1 cellular context compared by ENCODE assay signal in the genomic region with DNA sequence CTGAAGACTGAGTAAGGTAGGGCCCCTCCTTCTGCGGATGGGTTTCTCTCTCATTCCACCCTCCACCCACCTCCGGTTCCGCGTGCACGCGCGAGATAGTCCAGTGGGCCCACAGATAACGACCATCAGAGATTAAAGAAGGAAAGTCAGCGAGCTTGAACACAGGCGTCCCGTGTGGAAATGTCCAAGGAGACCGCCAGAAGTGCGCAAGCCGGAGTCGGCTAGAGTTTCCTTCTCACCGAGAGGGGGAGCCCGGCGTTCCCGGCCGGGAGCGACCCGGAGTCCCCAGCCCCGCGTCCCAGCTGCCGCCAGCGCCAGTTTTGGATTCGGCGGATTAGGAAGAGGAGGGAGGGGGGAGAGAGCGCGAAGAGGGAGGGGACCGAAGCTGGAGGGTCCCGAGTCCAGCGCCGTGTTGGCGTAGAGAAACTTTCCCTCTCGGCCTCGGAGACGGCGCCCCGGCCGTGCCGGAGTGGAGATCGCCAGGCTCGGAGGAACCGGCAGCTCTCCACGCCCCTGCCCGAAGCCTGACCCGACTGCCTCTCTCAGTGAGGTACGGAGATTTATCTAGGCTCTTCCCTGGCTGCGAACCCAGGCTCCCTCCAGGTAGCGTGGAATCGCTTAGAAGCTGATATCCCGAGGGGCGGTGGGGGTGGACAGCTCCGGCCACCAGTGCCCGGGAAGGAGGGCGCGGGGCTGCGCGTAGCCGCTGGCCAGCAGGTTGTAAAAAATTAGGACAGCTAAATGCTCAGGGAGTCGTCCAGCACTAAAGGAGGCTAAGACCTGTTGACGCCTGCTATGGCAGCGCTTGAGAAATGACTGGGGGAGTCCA.
TF ChIP-seq lines count a peak whose summit lies in the region.

A gene with protein sequence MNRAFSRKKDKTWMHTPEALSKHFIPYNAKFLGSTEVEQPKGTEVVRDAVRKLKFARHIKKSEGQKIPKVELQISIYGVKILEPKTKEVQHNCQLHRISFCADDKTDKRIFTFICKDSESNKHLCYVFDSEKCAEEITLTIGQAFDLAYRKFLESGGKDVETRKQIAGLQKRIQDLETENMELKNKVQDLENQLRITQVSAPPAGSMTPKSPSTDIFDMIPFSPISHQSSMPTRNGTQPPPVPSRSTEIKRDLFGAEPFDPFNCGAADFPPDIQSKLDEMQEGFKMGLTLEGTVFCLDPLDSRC (plus strand): TSS at position 258 of the 829 bp plus-strand sequence. CDS start 185,829 bp downstream, outside the sequence.

TF ChIP-seq in HepG2, 621 proteins besides CTCF, POLR2A, EP300 and RAD21 (continued from another document and continues in another):
- TF ChIP-seq, protein P1, sequence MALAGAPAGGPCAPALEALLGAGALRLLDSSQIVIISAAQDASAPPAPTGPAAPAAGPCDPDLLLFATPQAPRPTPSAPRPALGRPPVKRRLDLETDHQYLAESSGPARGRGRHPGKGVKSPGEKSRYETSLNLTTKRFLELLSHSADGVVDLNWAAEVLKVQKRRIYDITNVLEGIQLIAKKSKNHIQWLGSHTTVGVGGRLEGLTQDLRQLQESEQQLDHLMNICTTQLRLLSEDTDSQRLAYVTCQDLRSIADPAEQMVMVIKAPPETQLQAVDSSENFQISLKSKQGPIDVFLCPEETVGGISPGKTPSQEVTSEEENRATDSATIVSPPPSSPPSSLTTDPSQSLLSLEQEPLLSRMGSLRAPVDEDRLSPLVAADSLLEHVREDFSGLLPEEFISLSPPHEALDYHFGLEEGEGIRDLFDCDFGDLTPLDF (CRISPR knock-in tag; IDR thresholded peaks at IDR 0.05) = no peak
- TF ChIP-seq ZNF282 (IDR thresholded peaks at IDR 0.05; ENCODE audit: partially characterized antibody) (no peak), YEATS2 (CRISPR knock-in tag; IDR thresholded peaks at IDR 0.05; ENCODE audit: borderline replicate concordance) (no peak), ZNF232 (CRISPR knock-in tag; IDR thresholded peaks at IDR 0.05; ENCODE audit: borderline replicate concordance) (0 out of 2 replicates have a peak, but pooled peaks have one; percentile 34), KAT2B (IDR thresholded peaks at IDR 0.05; ENCODE audit: borderline replicate concordance, low read depth, low read length) (no peak), ZFP1 (CRISPR knock-in tag; IDR thresholded peaks at IDR 0.05) (no peak), SRSF9 (IDR thresholded peaks at IDR 0.05; ENCODE audit: borderline replicate concordance, insufficient read depth, low read depth, low read length, poor library complexity, severe bottlenecking) (no peak), ERF (CRISPR knock-in tag; IDR thresholded peaks at IDR 0.05) (no peak), TSC22D2 (CRISPR knock-in tag; IDR thresholded peaks at IDR 0.05; ENCODE audit: borderline replicate concordance) (no peak), MLLT10 (CRISPR knock-in tag; IDR thresholded peaks at IDR 0.05) (no peak), SALL2 (CRISPR knock-in tag; IDR thresholded peaks at IDR 0.05) (no peak), ELF4 (CRISPR knock-in tag; IDR thresholded peaks at IDR 0.05; ENCODE audit: borderline replicate concordance) (no peak), KLF13 (CRISPR knock-in tag; IDR thresholded peaks at IDR 0.05) (no peak), ZNF124 (CRISPR knock-in tag; IDR thresholded peaks at IDR 0.05) (no peak), ZFX (CRISPR knock-in tag; IDR thresholded peaks at IDR 0.05; ENCODE audit: low read depth) (no peak), FOSL1 (CRISPR knock-in tag; IDR thresholded peaks at IDR 0.05; ENCODE audit: borderline replicate concordance) (no peak), REL (CRISPR knock-in tag; conservative IDR thresholded peaks at IDR 0.05) (0 out of 2 replicates have a peak, but pooled peaks have one; percentile 38), ZNF562 (CRISPR knock-in tag; IDR thresholded peaks at IDR 0.05; ENCODE audit: borderline replicate concordance) (no peak), U2AF1 (optimal IDR thresholded peaks at IDR 0.05; ENCODE audit: low read depth, low read length) (no peak), ZNF616 (CRISPR knock-in tag; IDR thresholded peaks at IDR 0.05; ENCODE audit: low read depth) (no peak), ZNF768 (CRISPR knock-in tag; IDR thresholded peaks at IDR 0.05) (no peak), BCL6 (CRISPR knock-in tag; IDR thresholded peaks at IDR 0.05) (no peak), ZNF317 (CRISPR knock-in tag; IDR thresholded peaks at IDR 0.05) (0 out of 2 replicates have a peak, but pooled peaks have one; percentile 12)
- TF ChIP-seq, protein P2, sequence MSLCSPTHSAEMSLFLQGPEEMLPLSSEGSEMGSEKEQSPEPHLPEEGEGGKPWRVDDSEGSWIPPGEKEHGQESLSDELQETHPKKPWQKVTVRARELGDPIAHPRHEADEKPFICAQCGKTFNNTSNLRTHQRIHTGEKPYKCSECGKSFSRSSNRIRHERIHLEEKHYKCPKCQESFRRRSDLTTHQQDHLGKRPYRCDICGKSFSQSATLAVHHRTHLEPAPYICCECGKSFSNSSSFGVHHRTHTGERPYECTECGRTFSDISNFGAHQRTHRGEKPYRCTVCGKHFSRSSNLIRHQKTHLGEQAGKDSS (CRISPR knock-in tag; IDR thresholded peaks at IDR 0.05; ENCODE audit: borderline replicate concordance, low read depth) = no peak
- TF ChIP-seq, protein P3, sequence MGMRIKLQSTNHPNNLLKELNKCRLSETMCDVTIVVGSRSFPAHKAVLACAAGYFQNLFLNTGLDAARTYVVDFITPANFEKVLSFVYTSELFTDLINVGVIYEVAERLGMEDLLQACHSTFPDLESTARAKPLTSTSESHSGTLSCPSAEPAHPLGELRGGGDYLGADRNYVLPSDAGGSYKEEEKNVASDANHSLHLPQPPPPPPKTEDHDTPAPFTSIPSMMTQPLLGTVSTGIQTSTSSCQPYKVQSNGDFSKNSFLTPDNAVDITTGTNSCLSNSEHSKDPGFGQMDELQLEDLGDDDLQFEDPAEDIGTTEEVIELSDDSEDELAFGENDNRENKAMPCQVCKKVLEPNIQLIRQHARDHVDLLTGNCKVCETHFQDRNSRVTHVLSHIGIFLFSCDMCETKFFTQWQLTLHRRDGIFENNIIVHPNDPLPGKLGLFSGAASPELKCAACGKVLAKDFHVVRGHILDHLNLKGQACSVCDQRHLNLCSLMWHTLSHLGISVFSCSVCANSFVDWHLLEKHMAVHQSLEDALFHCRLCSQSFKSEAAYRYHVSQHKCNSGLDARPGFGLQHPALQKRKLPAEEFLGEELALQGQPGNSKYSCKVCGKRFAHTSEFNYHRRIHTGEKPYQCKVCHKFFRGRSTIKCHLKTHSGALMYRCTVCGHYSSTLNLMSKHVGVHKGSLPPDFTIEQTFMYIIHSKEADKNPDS (CRISPR knock-in tag; IDR thresholded peaks at IDR 0.05) = no peak
- TF ChIP-seq, protein P4, sequence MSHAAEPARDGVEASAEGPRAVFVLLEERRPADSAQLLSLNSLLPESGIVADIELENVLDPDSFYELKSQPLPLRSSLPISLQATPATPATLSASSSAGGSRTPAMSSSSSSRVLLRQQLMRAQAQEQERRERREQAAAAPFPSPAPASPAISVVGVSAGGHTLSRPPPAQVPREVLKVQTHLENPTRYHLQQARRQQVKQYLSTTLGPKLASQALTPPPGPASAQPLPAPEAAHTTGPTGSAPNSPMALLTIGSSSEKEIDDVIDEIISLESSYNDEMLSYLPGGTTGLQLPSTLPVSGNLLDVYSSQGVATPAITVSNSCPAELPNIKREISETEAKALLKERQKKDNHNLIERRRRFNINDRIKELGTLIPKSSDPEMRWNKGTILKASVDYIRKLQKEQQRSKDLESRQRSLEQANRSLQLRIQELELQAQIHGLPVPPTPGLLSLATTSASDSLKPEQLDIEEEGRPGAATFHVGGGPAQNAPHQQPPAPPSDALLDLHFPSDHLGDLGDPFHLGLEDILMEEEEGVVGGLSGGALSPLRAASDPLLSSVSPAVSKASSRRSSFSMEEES (CRISPR knock-in tag; IDR thresholded peaks at IDR 0.05) = no peak
- TF ChIP-seq, protein P5, sequence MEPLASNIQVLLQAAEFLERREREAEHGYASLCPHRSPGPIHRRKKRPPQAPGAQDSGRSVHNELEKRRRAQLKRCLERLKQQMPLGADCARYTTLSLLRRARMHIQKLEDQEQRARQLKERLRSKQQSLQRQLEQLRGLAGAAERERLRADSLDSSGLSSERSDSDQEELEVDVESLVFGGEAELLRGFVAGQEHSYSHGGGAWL (CRISPR knock-in tag; IDR thresholded peaks at IDR 0.05) = 0 out of 2 replicates have a peak, but pooled peaks have one; percentile 40
- TF ChIP-seq, protein P6, sequence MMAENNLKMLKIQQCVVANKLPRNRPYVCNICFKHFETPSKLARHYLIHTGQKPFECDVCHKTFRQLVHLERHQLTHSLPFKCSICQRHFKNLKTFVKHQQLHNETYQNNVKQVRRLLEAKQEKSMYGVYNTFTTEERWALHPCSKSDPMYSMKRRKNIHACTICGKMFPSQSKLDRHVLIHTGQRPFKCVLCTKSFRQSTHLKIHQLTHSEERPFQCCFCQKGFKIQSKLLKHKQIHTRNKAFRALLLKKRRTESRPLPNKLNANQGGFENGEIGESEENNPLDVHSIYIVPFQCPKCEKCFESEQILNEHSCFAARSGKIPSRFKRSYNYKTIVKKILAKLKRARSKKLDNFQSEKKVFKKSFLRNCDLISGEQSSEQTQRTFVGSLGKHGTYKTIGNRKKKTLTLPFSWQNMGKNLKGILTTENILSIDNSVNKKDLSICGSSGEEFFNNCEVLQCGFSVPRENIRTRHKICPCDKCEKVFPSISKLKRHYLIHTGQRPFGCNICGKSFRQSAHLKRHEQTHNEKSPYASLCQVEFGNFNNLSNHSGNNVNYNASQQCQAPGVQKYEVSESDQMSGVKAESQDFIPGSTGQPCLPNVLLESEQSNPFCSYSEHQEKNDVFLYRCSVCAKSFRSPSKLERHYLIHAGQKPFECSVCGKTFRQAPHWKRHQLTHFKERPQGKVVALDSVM (CRISPR knock-in tag; IDR thresholded peaks at IDR 0.05) = peak; percentile 36; the same call in 1 of the 2 replicates
- TF ChIP-seq, protein P7, sequence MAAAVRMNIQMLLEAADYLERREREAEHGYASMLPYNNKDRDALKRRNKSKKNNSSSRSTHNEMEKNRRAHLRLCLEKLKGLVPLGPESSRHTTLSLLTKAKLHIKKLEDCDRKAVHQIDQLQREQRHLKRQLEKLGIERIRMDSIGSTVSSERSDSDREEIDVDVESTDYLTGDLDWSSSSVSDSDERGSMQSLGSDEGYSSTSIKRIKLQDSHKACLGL (CRISPR knock-in tag; IDR thresholded peaks at IDR 0.05) = no peak
- TF ChIP-seq, protein P8, sequence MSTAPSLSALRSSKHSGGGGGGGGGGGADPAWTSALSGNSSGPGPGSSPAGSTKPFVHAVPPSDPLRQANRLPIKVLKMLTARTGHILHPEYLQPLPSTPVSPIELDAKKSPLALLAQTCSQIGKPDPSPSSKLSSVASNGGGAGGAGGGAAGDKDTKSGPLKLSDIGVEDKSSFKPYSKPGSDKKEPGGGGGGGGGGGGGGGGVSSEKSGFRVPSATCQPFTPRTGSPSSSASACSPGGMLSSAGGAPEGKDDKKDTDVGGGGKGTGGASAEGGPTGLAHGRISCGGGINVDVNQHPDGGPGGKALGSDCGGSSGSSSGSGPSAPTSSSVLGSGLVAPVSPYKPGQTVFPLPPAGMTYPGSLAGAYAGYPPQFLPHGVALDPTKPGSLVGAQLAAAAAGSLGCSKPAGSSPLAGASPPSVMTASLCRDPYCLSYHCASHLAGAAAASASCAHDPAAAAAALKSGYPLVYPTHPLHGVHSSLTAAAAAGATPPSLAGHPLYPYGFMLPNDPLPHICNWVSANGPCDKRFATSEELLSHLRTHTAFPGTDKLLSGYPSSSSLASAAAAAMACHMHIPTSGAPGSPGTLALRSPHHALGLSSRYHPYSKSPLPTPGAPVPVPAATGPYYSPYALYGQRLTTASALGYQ (CRISPR knock-in tag; IDR thresholded peaks at IDR 0.05) = no peak
- TF ChIP-seq, protein P9, sequence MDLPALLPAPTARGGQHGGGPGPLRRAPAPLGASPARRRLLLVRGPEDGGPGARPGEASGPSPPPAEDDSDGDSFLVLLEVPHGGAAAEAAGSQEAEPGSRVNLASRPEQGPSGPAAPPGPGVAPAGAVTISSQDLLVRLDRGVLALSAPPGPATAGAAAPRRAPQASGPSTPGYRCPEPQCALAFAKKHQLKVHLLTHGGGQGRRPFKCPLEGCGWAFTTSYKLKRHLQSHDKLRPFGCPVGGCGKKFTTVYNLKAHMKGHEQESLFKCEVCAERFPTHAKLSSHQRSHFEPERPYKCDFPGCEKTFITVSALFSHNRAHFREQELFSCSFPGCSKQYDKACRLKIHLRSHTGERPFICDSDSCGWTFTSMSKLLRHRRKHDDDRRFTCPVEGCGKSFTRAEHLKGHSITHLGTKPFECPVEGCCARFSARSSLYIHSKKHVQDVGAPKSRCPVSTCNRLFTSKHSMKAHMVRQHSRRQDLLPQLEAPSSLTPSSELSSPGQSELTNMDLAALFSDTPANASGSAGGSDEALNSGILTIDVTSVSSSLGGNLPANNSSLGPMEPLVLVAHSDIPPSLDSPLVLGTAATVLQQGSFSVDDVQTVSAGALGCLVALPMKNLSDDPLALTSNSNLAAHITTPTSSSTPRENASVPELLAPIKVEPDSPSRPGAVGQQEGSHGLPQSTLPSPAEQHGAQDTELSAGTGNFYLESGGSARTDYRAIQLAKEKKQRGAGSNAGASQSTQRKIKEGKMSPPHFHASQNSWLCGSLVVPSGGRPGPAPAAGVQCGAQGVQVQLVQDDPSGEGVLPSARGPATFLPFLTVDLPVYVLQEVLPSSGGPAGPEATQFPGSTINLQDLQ (CRISPR knock-in tag; IDR thresholded peaks at IDR 0.05) = no peak
- TF ChIP-seq, protein P10, sequence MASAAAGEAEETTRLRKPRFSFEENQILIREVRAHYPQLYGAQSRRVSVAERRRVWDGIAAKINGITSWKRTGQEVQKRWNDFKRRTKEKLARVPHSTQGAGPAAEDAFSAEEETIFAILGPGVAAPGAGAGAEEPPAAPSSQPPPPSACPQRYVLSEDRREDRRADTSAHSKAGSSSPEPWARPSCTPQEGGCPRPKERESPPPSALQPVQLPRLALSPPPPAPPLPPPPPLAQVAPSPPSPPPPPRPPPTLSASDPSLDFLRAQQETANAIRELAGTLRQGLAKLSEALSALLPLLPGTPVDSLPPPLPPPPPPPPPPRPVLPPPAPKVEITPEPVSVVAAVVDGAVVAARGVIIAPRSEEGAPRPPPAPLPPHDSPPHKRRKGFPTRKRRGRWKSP (CRISPR knock-in tag; IDR thresholded peaks at IDR 0.05) = no peak
- TF ChIP-seq, protein P11, sequence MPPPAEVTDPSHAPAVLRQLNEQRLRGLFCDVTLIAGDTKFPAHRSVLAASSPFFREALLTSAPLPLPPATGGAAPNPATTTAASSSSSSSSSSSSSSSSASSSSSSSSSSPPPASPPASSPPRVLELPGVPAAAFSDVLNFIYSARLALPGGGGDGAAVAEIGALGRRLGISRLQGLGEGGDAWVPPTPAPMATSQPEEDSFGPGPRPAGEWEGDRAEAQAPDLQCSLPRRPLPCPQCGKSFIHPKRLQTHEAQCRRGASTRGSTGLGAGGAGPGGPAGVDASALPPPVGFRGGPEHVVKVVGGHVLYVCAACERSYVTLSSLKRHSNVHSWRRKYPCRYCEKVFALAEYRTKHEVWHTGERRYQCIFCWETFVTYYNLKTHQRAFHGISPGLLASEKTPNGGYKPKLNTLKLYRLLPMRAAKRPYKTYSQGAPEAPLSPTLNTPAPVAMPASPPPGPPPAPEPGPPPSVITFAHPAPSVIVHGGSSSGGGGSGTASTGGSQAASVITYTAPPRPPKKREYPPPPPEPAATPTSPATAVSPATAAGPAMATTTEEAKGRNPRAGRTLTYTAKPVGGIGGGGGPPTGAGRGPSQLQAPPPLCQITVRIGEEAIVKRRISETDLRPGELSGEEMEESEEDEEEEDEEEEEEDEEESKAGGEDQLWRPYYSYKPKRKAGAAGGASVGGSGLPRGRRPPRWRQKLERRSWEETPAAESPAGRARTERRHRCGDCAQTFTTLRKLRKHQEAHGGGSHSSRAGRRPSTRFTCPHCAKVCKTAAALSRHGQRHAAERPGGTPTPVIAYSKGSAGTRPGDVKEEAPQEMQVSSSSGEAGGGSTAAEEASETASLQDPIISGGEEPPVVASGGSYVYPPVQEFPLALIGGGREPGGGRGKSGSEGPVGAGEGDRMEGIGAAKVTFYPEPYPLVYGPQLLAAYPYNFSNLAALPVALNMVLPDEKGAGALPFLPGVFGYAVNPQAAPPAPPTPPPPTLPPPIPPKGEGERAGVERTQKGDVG (CRISPR knock-in tag; IDR thresholded peaks at IDR 0.05; ENCODE audit: borderline replicate concordance) = no peak
